In genomic region chr16:27728691-27729090, GRCh38 we compare ENCODE assay signal across 21 cellular contexts.
DNase-seq lines count a peak whose midpoint lies in the region; ATAC-seq and TF ChIP-seq lines count a peak whose summit lies in the region.
"Had no signal": no experiment of that assay in that cellular context is flagged by ENCODE, and none has a peak within 500 bp of the region (broad histone marks: within the 10 kb centered on the region; RNA-seq: fewer than 3 reads in every experiment).

No MANE protein-coding gene starts in this region.

- no peak overlapping the region for H2AFZ ChIP-seq in mammary epithelial cell (ENCODE audit: low read depth, low read length)

- H3K4me1 Mint-ChIP-seq in MCF 10A (ENCODE audit: insufficient read depth, unreplicated experiment) = peaks cover 8% of the 10 kb centered on the region
- H3K4me1 Mint-ChIP-seq in activated CD4-positive, alpha-beta T cell treated with anti-CD3 and anti-CD28 coated beads for 36 hours = no peaks in the 10 kb centered on the region

- H3K4me3 ChIP-seq in breast epithelium (no peak overlapping the region), mammary epithelial cell (replicated peaks in 1 of 3; ENCODE audit: insufficient read depth in 1 of 3, low read depth in 2 of 3, low read length in 3 of 3) (no peak overlapping the region), thyroid gland (replicated peaks in 1 of 3) (no peak overlapping the region)
- H3K4me3 ChIP-seq: SJCRH30 had no signal

- H3K27me3 ChIP-seq in breast epithelium (no peaks in the 10 kb centered on the region), mammary epithelial cell (ENCODE audit: insufficient read depth, low read length) (no peaks in the 10 kb centered on the region), thyroid gland (no peaks in the 10 kb centered on the region)
- H3K27me3 ChIP-seq: SJCRH30 had no signal

- no peaks in the 10 kb centered on the region for H3K36me3 Mint-ChIP-seq in MCF 10A (ENCODE audit: insufficient read depth, unreplicated experiment)
- peaks cover 4% of the 10 kb centered on the region for H3K36me3 Mint-ChIP-seq in activated CD4-positive, alpha-beta T cell treated with anti-CD3 and anti-CD28 coated beads for 36 hours (ENCODE audit: low read depth)

- POLR2A ChIA-PET in MCF 10A (lab: Yijun Ruan, JAX) = no interaction called here
- POLR2A ChIA-PET in activated CD4-positive, alpha-beta T cell treated with anti-CD3 and anti-CD28 coated beads for 36 hours (lab: Charles Lee) = no interaction called here

- 100% methylated on average over 3 of the region's 3 CpGs for WGBS in mammary epithelial cell (ENCODE audit: low coverage, missing lambda C conversion rate)
- WGBS in thyroid gland, 2 donors = 82 to 85% methylated on average over 3 of the region's 3 CpGs

- TF ChIP-seq CTCF in MCF 10A (IDR thresholded peaks at IDR 0.05; ENCODE audit: unreplicated experiment) (no peak), breast epithelium (IDR thresholded peaks at IDR 0.05) (no peak), mammary epithelial cell (conservative IDR thresholded peaks at IDR 0.05 in 1 of 2, IDR thresholded peaks at IDR 0.05 in 1 of 2; ENCODE audit: extremely low read depth in 1 of 2, insufficient read depth in 1 of 2, low read depth in 1 of 2, low read length in 2 of 2) (no peak), thyroid gland (IDR thresholded peaks at IDR 0.05) (no peak)

- no peak overlapping the region for H3K27ac Mint-ChIP-seq in MCF 10A (ENCODE audit: low read depth, unreplicated experiment)
- no peak overlapping the region for H3K27ac Mint-ChIP-seq in activated CD4-positive, alpha-beta T cell treated with anti-CD3 and anti-CD28 coated beads for 36 hours

- H3K4me1 ChIP-seq in breast epithelium = peaks cover 0 to 6% of the 10 kb centered on the region in 2 donors
- H3K4me1 ChIP-seq in mammary epithelial cell (ENCODE audit: insufficient read depth, low read length) = peaks cover 7% of the 10 kb centered on the region
- H3K4me1 ChIP-seq in thyroid gland = peaks cover 13 to 27% of the 10 kb centered on the region in 2 donors

- dilution Hi-C loops in mammary epithelial cell (cut with HindIII; ENCODE audit: low sequenced_read_pairs) = no loop called here

- H3K27ac ChIP-seq in breast epithelium = no peak overlapping the region
- H3K27ac ChIP-seq in mammary epithelial cell (ENCODE audit: insufficient read depth, low read depth, low read length) = no peak overlapping the region
- H3K27ac ChIP-seq in thyroid gland = no peak overlapping the region
- H3K27ac ChIP-seq: SJCRH30 had no signal

- in situ Hi-C loops in mammary epithelial cell (cut with MboI; ENCODE audit: low sequenced_read_pairs in 2 of 2) = no loop called here

- intact Hi-C loops in MCF 10A (cut with micrococcal nuclease) = no loop called here
- intact Hi-C loops in breast epithelium (cut with DNase I; ENCODE audit: low total_unique reads) = no loop called here
- intact Hi-C loops in mammary epithelial cell (cut with micrococcal nuclease) = no loop called here
- intact Hi-C loops in thyroid gland (cut with DNase I) = no loop called here
- intact Hi-C loops in activated CD4-positive, alpha-beta T cell treated with anti-CD3 and anti-CD28 coated beads for 36 hours (cut with DNase I, micrococcal nuclease) = no loop called here

- ATAC-seq in activated CD4-positive, alpha-beta T cell treated with anti-CD3 and anti-CD28 coated beads for 36 hours = no peak
- ATAC-seq in HG03039 (IDR thresholded peaks at IDR 0.05; ENCODE audit: unreplicated experiment) = no peak
- ATAC-seq: PC-3 had no signal

- CTCF ChIA-PET in MCF 10A (lab: Yijun Ruan, JAX) (no interaction called here), mammary epithelial cell (lab: Charles Lee; ENCODE audit: low non-redundant PET) (no interaction called here)
- CTCF ChIA-PET in activated CD4-positive, alpha-beta T cell treated with anti-CD3 and anti-CD28 coated beads for 36 hours (lab: Charles Lee) = interaction anchor here (0.6 kb wide), 1 partner anchor 37 kb away, joined by 4 read pairs; no protein-coding TSS in a partner anchor

- H3K9me3 Mint-ChIP-seq in MCF 10A (ENCODE audit: unreplicated experiment) = no peaks in the 10 kb centered on the region
- H3K9me3 Mint-ChIP-seq in activated CD4-positive, alpha-beta T cell treated with anti-CD3 and anti-CD28 coated beads for 36 hours (ENCODE audit: low read depth) = no peaks in the 10 kb centered on the region
- H3K9me3 Mint-ChIP-seq: CD4-positive, CD25-positive, alpha-beta regulatory T cell had no signal

- H3K4me2 ChIP-seq in mammary epithelial cell (ENCODE audit: insufficient read depth, low read depth, low read length) = no peak overlapping the region

- no peaks in the 10 kb centered on the region for H4K20me1 ChIP-seq in mammary epithelial cell (ENCODE audit: insufficient read depth, low read length)

- no peak overlapping the region for H3K4me3 Mint-ChIP-seq in MCF 10A (ENCODE audit: unreplicated experiment)
- H3K4me3 Mint-ChIP-seq in activated CD4-positive, alpha-beta T cell treated with anti-CD3 and anti-CD28 coated beads for 36 hours = no peak overlapping the region
- H3K4me3 Mint-ChIP-seq: CD4-positive, CD25-positive, alpha-beta regulatory T cell had no signal

- no peaks in the 10 kb centered on the region for H3K79me2 ChIP-seq in mammary epithelial cell (ENCODE audit: insufficient read depth, low read length)

- H3K27me3 Mint-ChIP-seq in MCF 10A (ENCODE audit: insufficient read depth, unreplicated experiment) = no peaks in the 10 kb centered on the region
- H3K27me3 Mint-ChIP-seq in activated CD4-positive, alpha-beta T cell treated with anti-CD3 and anti-CD28 coated beads for 36 hours = no peaks in the 10 kb centered on the region
- H3K27me3 Mint-ChIP-seq: CD4-positive, CD25-positive, alpha-beta regulatory T cell had no signal

- H3K36me3 ChIP-seq in breast epithelium (no peaks in the 10 kb centered on the region), mammary epithelial cell (ENCODE audit: insufficient read depth, low read length) (no peaks in the 10 kb centered on the region), thyroid gland (peaks cover 0 to 2% of the 10 kb centered on the region in 2 donors)
- H3K36me3 ChIP-seq: SJCRH30 had no signal

- BruUV-seq in MCF 10A (replicated peaks; lab: Mats Ljungman, UMichigan) = no TSS peak
- no TSS peak for BruUV-seq in mammary epithelial cell (replicated peaks; lab: Mats Ljungman, UMichigan)

- DNase-seq in MCF 10A (ENCODE audit: unreplicated experiment) (peak; percentile 11), breast epithelium (ENCODE audit: low spot score in 2 of 2) (no peak), mammary epithelial cell (peak; percentile 19), iPS-NIHi11 (ENCODE audit: low spot score) (peak; percentile 61), thyroid gland (peak; percentile 72 to 78), Kasumi-1 (lab: John Stamatoyannopoulos, UW) (no peak)
- no peak for DNase-seq in activated CD4-positive, alpha-beta T cell treated with anti-CD3 and anti-CD28 coated beads for 36 hours
- DNase-seq: 8988T; CD4-positive, CD25-positive, alpha-beta regulatory T cell; COR-L47; DMS 273 treated with DMSO at 0.1 percent for 48 hours; DND-41; H7; NCI-H1105 treated with DMSO at 0.1 percent for 48 hours; NCI-H1694; NCI-H2081 treated with DMSO at 0.1 percent for 48 hours; NCI-H524; PC-3; RPMI8226; SJCRH30 had no signal

- no peak overlapping the region for H3K9ac ChIP-seq in mammary epithelial cell (ENCODE audit: insufficient read depth, low read length)

- TF ChIP-seq POLR2A in breast epithelium (IDR thresholded peaks at IDR 0.05) = no peak
- TF ChIP-seq POLR2A in thyroid gland (IDR thresholded peaks at IDR 0.05) = no peak

- H3K9me3 ChIP-seq in breast epithelium = no peaks in the 10 kb centered on the region
- H3K9me3 ChIP-seq in mammary epithelial cell (replicated peaks; ENCODE audit: insufficient read depth, low read length) = no peaks in the 10 kb centered on the region
- no peaks in the 10 kb centered on the region for H3K9me3 ChIP-seq in thyroid gland
- H3K9me3 ChIP-seq: SJCRH30 had no signal

Comparison
In these comparisons a context has a peak if more than half of its experiments do, and no peak if none do; other contexts are left out.
1. DNase-seq: peak in MCF 10A (single experiment), mammary epithelial cell (single experiment), iPS-NIHi11 (single experiment) and thyroid gland (2 of 2); none in breast epithelium (0 of 2), activated CD4-positive, alpha-beta T cell treated with anti-CD3 and anti-CD28 coated beads for 36 hours (single experiment) and Kasumi-1 (0 of 2).